8 cellular contexts compared by ENCODE assay signal in the genomic region with DNA sequence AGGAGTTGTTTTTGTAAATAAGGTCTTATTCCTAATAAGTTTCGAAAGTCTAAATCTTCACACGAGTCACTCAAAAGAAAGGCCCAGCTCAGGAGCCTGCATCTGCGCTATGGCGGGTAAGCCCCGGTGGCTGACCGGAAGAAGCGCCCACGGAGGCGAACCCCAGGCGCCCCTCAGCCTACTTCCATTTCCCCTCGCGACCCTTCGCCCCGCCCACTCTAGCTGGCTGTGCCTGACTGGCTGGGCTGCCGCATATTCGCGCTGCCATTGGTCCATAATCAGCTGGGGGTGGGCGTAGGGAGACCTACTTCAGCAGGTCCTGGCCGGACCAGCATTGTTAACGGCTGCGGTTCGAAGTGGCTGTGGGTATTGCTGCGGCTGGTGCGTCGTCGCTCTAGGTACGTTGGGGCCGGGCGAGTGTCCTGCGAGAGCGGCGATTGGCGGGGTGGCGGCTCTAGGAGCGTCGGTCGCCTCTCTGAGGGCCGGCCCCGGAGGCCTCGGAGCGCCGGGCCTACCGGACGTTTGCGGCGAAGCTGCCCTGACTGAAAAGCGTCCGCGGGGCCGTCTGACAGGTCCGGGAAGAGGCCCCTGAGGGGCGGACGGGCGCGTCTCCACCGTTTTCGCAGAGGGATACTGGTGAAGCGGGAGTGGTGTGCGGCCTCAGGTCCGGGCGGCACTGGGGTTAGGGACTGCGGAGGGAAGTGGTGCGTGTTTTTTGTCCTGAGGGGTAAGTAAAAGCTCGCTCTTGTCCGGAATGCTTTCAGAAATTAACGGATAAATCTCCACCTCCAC. TPM values are rescaled to one million over a fixed set of nuclear protein-coding genes. Genes with fewer than 3 reads are reported as not detected.
DNase-seq lines count a peak whose midpoint lies in the region; ATAC-seq and TF ChIP-seq lines count a peak whose summit lies in the region.

A gene with protein sequence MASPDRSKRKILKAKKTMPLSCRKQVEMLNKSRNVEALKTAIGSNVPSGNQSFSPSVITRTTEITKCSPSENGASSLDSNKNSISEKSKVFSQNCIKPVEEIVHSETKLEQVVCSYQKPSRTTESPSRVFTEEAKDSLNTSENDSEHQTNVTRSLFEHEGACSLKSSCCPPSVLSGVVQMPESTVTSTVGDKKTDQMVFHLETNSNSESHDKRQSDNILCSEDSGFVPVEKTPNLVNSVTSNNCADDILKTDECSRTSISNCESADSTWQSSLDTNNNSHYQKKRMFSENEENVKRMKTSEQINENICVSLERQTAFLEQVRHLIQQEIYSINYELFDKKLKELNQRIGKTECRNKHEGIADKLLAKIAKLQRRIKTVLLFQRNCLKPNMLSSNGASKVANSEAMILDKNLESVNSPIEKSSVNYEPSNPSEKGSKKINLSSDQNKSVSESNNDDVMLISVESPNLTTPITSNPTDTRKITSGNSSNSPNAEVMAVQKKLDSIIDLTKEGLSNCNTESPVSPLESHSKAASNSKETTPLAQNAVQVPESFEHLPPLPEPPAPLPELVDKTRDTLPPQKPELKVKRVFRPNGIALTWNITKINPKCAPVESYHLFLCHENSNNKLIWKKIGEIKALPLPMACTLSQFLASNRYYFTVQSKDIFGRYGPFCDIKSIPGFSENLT (plus strand): TSS at position 337 of the 792 bp plus-strand sequence. CDS start 44,560 bp downstream, outside the sequence.

- H3K9me2 ChIP-seq in MM.1S (replicated peaks; ENCODE audit: insufficient read depth, low read length) = no peaks in the 10 kb centered on the region

- peaks cover 41% of the 10 kb centered on the region for H3K4me1 Mint-ChIP-seq in activated CD4-positive, alpha-beta memory T cell treated with anti-CD3 and anti-CD28 coated beads for 36 hours (ENCODE audit: low read depth)

- no peaks in the 10 kb centered on the region for H3K27me3 ChIP-seq in H7 (ENCODE audit: control insufficient read depth, insufficient read depth, low read length)
- no peaks in the 10 kb centered on the region for H3K27me3 ChIP-seq in MM.1S (replicated peaks; ENCODE audit: insufficient read depth, low read length)
- peaks cover 0 to 8% of the 10 kb centered on the region in 2 donors for H3K27me3 ChIP-seq in duodenal mucosa (ENCODE audit: control insufficient read depth in 1 of 2, insufficient read depth in 2 of 2, low read length in 2 of 2)
- H3K27me3 ChIP-seq in lower lobe of right lung (ENCODE audit: low read depth) = no peaks in the 10 kb centered on the region

- peak within 1 kb of the TSS; percentile 97 for H3K4me3 Mint-ChIP-seq in activated CD4-positive, alpha-beta memory T cell treated with anti-CD3 and anti-CD28 coated beads for 36 hours

- intact Hi-C loops in activated CD4-positive, alpha-beta memory T cell treated with anti-CD3 and anti-CD28 coated beads for 36 hours (cut with micrococcal nuclease) = loop anchor here (2.0 to 10.0 kb wide), 3 partner anchors 57 to 359 kb away; a partner anchor contains a TSS
- intact Hi-C loops in lower lobe of right lung (cut with DNase I) = no loop called here

- no peaks in the 10 kb centered on the region for H3K9me3 ChIP-seq in ES-I3 (ENCODE audit: control insufficient read depth, insufficient read depth, low read length)
- H3K9me3 ChIP-seq in MM.1S (replicated peaks; ENCODE audit: insufficient read depth, low read length) = no peaks in the 10 kb centered on the region
- H3K9me3 ChIP-seq in duodenal mucosa (ENCODE audit: control insufficient read depth in 1 of 2, low read length in 2 of 2) = no peaks in the 10 kb centered on the region
- H3K9me3 ChIP-seq in lower lobe of right lung = no peaks in the 10 kb centered on the region

- H4K20me1 ChIP-seq in MM.1S (ENCODE audit: insufficient read depth, low read length) = no peaks in the 10 kb centered on the region

- H3K27ac Mint-ChIP-seq in activated CD4-positive, alpha-beta memory T cell treated with anti-CD3 and anti-CD28 coated beads for 36 hours = peak within 1 kb of the TSS; percentile 93

- peak within 1 kb of the TSS; percentile 64 for H2AFZ ChIP-seq in MM.1S (ENCODE audit: low read length)

- no peaks in the 10 kb centered on the region for H3K79me2 ChIP-seq in MM.1S (ENCODE audit: low read length)

- H3K4me3 ChIP-seq in H7 (ENCODE audit: insufficient read depth, low read depth, low read length) (peak within 1 kb of the TSS; percentile 82), MM.1S (ENCODE audit: low read length) (peak within 1 kb of the TSS; percentile 64), duodenal mucosa (ENCODE audit: low read depth in 1 of 2, low read length in 2 of 2) (peak within 1 kb of the TSS; percentile 81 to 92), lower lobe of right lung (peak within 1 kb of the TSS; percentile 66)

- TF ChIP-seq CTCF in MM.1S (IDR thresholded peaks at IDR 0.05; ENCODE audit: low read length) (no peak), lower lobe of right lung (IDR thresholded peaks at IDR 0.05) (no peak)

- peaks cover 16% of the 10 kb centered on the region for H3K36me3 Mint-ChIP-seq in activated CD4-positive, alpha-beta memory T cell treated with anti-CD3 and anti-CD28 coated beads for 36 hours

- CTCF ChIA-PET in activated CD4-positive, alpha-beta memory T cell treated with anti-CD3 and anti-CD28 coated beads for 36 hours (lab: Charles Lee) = interaction anchor here (0.6 to 1.5 kb wide), 2 partner anchors 71 to 124 kb away, joined by 3 to 4 read pairs; no protein-coding TSS in a partner anchor

- H3K36me3 ChIP-seq in ES-I3 (ENCODE audit: insufficient read depth, low read length) (no peaks in the 10 kb centered on the region), H7 (replicated peaks; ENCODE audit: control insufficient read depth, insufficient read depth, low read length) (peaks cover 2% of the 10 kb centered on the region; the same call in 1 of the 2 replicates), MM.1S (replicated peaks; ENCODE audit: insufficient read depth, low read length) (no peaks in the 10 kb centered on the region), duodenal mucosa (ENCODE audit: control insufficient read depth in 1 of 2, insufficient read depth in 2 of 2, low read length in 2 of 2) (peaks cover 0 to 3% of the 10 kb centered on the region in 2 donors), lower lobe of right lung (no peaks in the 10 kb centered on the region)

- H3K27ac ChIP-seq in MM.1S (ENCODE audit: low read length) = peak within 1 kb of the TSS; percentile 38; the same call in 1 of the 2 replicates
- peak within 1 kb of the TSS; percentile 67 for H3K27ac ChIP-seq in duodenal mucosa (ENCODE audit: low read depth, low read length)
- peak within 1 kb of the TSS; percentile 83 for H3K27ac ChIP-seq in lower lobe of right lung

- peak; percentile 95 for DNase-seq in H7
- DNase-seq in MM.1S = peak; percentile 87
- peak; percentile 94 for DNase-seq in activated CD4-positive, alpha-beta memory T cell treated with anti-CD3 and anti-CD28 coated beads for 36 hours
- peak; percentile 91 for DNase-seq in lower lobe of right lung
- DNase-seq in stimulated activated CD4-positive, alpha-beta T cell treated with anti-CD3 and anti-CD28 coated beads, Interleukin-4, amount 100 ng/mL, for 48 hours (ENCODE audit: low read depth in 2 of 2) = peak; percentile 89 to 90
- DNase-seq in NCI-H2196 (lab: John Stamatoyannopoulos, UW; ENCODE audit: unreplicated experiment) = no peak

- peak within 1 kb of the TSS; percentile 53 for H3K4me2 ChIP-seq in MM.1S (ENCODE audit: low read depth, low read length)

- peak; percentile 98 for ATAC-seq in lower lobe of right lung

- POLR2A ChIA-PET in activated CD4-positive, alpha-beta memory T cell treated with anti-CD3 and anti-CD28 coated beads for 36 hours (lab: Charles Lee) = no interaction called here

- H3K27me3 Mint-ChIP-seq in activated CD4-positive, alpha-beta memory T cell treated with anti-CD3 and anti-CD28 coated beads for 36 hours = no peaks in the 10 kb centered on the region

- H3K4me1 ChIP-seq in ES-I3 (ENCODE audit: insufficient read depth, low read length) = no peaks in the 10 kb centered on the region
- H3K4me1 ChIP-seq in MM.1S (ENCODE audit: low read length) = no peaks in the 10 kb centered on the region
- peaks cover 3 to 4% of the 10 kb centered on the region in 2 donors for H3K4me1 ChIP-seq in duodenal mucosa (ENCODE audit: control insufficient read depth in 1 of 2, insufficient read depth in 2 of 2, low read length in 2 of 2)
- H3K4me1 ChIP-seq in lower lobe of right lung = peaks cover 7% of the 10 kb centered on the region

- peaks cover 2% of the 10 kb centered on the region for H3K9me3 Mint-ChIP-seq in activated CD4-positive, alpha-beta memory T cell treated with anti-CD3 and anti-CD28 coated beads for 36 hours

- H3K9ac ChIP-seq in ES-I3 (ENCODE audit: low read depth, low read length) (peak within 1 kb of the TSS; percentile 76), MM.1S (ENCODE audit: low read length) (peak within 1 kb of the TSS; percentile 61; the same call in 1 of the 2 replicates), duodenal mucosa (ENCODE audit: low read depth in 1 of 2, low read length in 2 of 2) (peak within 1 kb of the TSS; percentile 65 to 76)

- H3F3A ChIP-seq in MM.1S (ENCODE audit: insufficient read depth, low read length) = no peaks in the 10 kb centered on the region

RNA-seq across cellular contexts. Expression of the gene that starts here (rescaled TPM):
- total RNA-seq in H7 (2014; rRNA removed; shearing (Covaris generic)) = 20.4 and 22.8 TPM in 2 replicates
- total RNA-seq in activated CD4-positive, alpha-beta memory T cell treated with anti-CD3 and anti-CD28 coated beads for 36 hours = 10 to 100 TPM; 14.7 to 15.1 TPM
- total RNA-seq in lower lobe of right lung = 16.0 TPM
